ENCODE assay signal across 26 cellular contexts in the genomic region with DNA sequence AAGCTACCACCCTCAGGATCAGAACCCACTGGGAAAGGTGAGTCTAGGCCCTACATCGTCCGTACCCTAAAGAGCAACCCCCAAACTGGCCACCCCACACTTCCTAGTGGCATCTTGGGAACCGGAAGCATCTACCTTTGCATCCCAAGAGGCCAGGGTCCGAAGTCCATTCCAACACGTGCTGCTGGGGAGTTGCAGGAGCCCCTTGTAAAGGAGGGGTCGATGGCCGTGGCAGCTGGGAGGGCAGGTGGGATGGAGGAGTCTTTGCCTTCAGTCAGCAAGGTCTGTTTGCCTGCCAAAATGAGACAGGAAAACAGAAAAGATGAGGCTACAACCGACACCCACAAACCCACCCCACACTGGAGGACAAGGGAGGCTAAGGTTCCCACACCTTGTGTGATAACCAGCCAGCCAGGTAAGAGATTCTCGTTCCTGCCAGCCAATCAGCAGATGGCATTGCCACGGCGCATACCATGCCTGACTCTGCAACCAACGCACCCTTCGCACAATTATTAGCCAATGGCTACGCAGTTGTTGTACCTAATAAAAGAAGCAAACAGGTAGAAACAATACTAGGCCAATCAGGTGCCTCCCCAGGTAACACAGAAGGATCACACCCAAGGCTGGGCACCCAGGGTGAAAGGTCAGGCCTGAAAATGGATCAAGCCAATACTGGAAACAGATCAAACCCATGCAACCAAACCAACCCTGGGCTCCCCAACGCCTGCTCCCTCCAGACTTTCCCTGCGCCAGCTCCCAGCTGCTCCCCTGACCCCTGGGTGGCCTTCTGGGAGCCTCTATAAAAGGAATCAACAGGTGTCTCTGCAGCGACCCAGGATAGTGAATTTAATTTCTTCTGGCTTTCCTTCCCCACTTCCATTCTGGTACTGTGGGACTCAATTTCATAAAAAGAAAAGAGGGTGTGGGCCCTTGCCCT. TPM values are rescaled to one million over a fixed set of nuclear protein-coding genes. Genes with fewer than 3 reads are reported as not detected.
DNase-seq lines count a peak whose midpoint lies in the region; ATAC-seq and TF ChIP-seq lines count a peak whose summit lies in the region.
"Had no signal": no experiment of that assay in that cellular context is flagged by ENCODE, and none has a peak within 500 bp of the region (broad histone marks: within the 10 kb centered on the region; RNA-seq: fewer than 3 reads in every experiment).

No MANE protein-coding gene starts in this region.

- no peaks in the 10 kb centered on the region for H3K36me3 ChIP-seq in breast epithelium
- no peaks in the 10 kb centered on the region for H3K36me3 ChIP-seq in mammary epithelial cell (ENCODE audit: insufficient read depth, low read length)
- H3K36me3 ChIP-seq in SJCRH30 = no peaks in the 10 kb centered on the region
- peaks cover 0 to 4% of the 10 kb centered on the region in 2 donors for H3K36me3 ChIP-seq in mucosa of rectum (ENCODE audit: control insufficient read depth in 2 of 2, insufficient read depth in 2 of 2, low read length in 2 of 2)
- no peaks in the 10 kb centered on the region for H3K36me3 ChIP-seq in subcutaneous abdominal adipose tissue (ENCODE audit: control insufficient read depth in 5 of 5, insufficient read depth in 5 of 5, low read length in 5 of 5)
- H3K36me3 ChIP-seq: tibial nerve had no signal

- dilution Hi-C loops in mammary epithelial cell (cut with HindIII; ENCODE audit: low sequenced_read_pairs) = no loop called here

- ATAC-seq in HG02938 (IDR thresholded peaks at IDR 0.05; ENCODE audit: unreplicated experiment) = no peak
- ATAC-seq: activated T-cell treated with anti-CD3 and anti-CD28 coated beads, Interleukin-2, amount 50 U/mL, for 72 hours; CD8-positive, alpha-beta T cell; GM23338; natural killer cell; stimulated activated naive CD8-positive, alpha-beta T cell treated with anti-CD3 and anti-CD28 coated beads, Interleukin-15, Interleukin-2, amounts not matched to agents 100 U/mL and 50 U/mL, for 24 hours had no signal

- H4K20me1 ChIP-seq in mammary epithelial cell (ENCODE audit: insufficient read depth, low read length) = no peaks in the 10 kb centered on the region

- H3K9ac ChIP-seq in mammary epithelial cell (ENCODE audit: insufficient read depth, low read length) = no peak overlapping the region
- peak overlapping the region; percentile 44 to 79 for H3K9ac ChIP-seq in mucosa of rectum (ENCODE audit: low read depth in 1 of 2, low read length in 2 of 2)
- no peak overlapping the region for H3K9ac ChIP-seq in subcutaneous abdominal adipose tissue (ENCODE audit: low read length in 5 of 5)

- no peak for TF ChIP-seq CTCF in breast epithelium (IDR thresholded peaks at IDR 0.05)
- TF ChIP-seq CTCF in mammary epithelial cell (conservative IDR thresholded peaks at IDR 0.05 in 1 of 2, IDR thresholded peaks at IDR 0.05 in 1 of 2; ENCODE audit: extremely low read depth in 1 of 2, insufficient read depth in 1 of 2, low read depth in 1 of 2, low read length in 2 of 2) = no peak

- no peak overlapping the region for H3K4me2 ChIP-seq in mammary epithelial cell (ENCODE audit: insufficient read depth, low read depth, low read length)
- H3K4me2 ChIP-seq: GM23338 had no signal

- no peak for DNase-seq in breast epithelium (ENCODE audit: low spot score in 2 of 2)
- DNase-seq in mammary epithelial cell = no peak
- peak; percentile 54 to 72 for DNase-seq in SJCRH30
- no peak for DNase-seq in ACHN
- DNase-seq in NCI-H226 = no peak
- DNase-seq: activated CD4-positive, alpha-beta T cell treated with anti-CD3 and anti-CD28 coated beads, Interleukin-2, amount 10 ng/mL, durations not matched to agents 24 days and 14 days; activated naive CD4-positive, alpha-beta T cell treated with anti-CD3 and anti-CD28 coated beads for 36 hours; activated T-cell treated with anti-CD3 and anti-CD28 coated beads, Interleukin-2, amount 50 U/mL, for 72 hours; amniotic stem cell; CD8-positive, alpha-beta T cell; foreskin melanocyte; GDM1; KBM-7; natural killer cell; NCI-H1436 treated with DMSO at 0.1 percent for 48 hours; NK-92 treated with Interleukin-12 subunit alpha and Interleukin-12 subunit beta, amount 100 ng/mL, for 24 hours; stimulated activated CD4-positive, alpha-beta T cell treated with anti-CD3 and anti-CD28 coated beads, Interleukin-15, amount 100 ng/mL, for 24 hours; stimulated activated naive CD8-positive, alpha-beta T cell treated with anti-CD3 and anti-CD28 coated beads, Interleukin-15, Interleukin-2, amounts not matched to agents 100 U/mL and 50 U/mL, for 24 hours had no signal

- H3K9me3 ChIP-seq in breast epithelium (no peaks in the 10 kb centered on the region), mammary epithelial cell (replicated peaks; ENCODE audit: insufficient read depth, low read length) (no peaks in the 10 kb centered on the region), SJCRH30 (replicated peaks) (no peaks in the 10 kb centered on the region), mucosa of rectum (ENCODE audit: control insufficient read depth in 2 of 2, low read length in 2 of 2) (no peaks in the 10 kb centered on the region), subcutaneous abdominal adipose tissue (ENCODE audit: control insufficient read depth in 5 of 5, low read length in 5 of 5) (no peaks in the 10 kb centered on the region)
- H3K9me3 ChIP-seq: esophagus muscularis mucosa, tibial nerve had no signal

- no peak overlapping the region for H2AFZ ChIP-seq in mammary epithelial cell (ENCODE audit: low read depth, low read length)
- H2AFZ ChIP-seq: GM23338 had no signal

- H3K27ac ChIP-seq in breast epithelium (peak overlapping the region; percentile 77), mammary epithelial cell (ENCODE audit: insufficient read depth, low read depth, low read length) (no peak overlapping the region), SJCRH30 (no peak overlapping the region), mucosa of rectum (ENCODE audit: low read depth in 2 of 2, low read length in 2 of 2) (peak overlapping the region; percentile 94 to 95), subcutaneous abdominal adipose tissue (ENCODE audit: low read depth, low read length) (peak overlapping the region; percentile 38)
- H3K27ac ChIP-seq: 22Rv1, SK-N-MC had no signal

- H3K27me3 ChIP-seq in breast epithelium = no peaks in the 10 kb centered on the region
- H3K27me3 ChIP-seq in mammary epithelial cell (ENCODE audit: insufficient read depth, low read length) = no peaks in the 10 kb centered on the region
- H3K27me3 ChIP-seq in SJCRH30 = no peaks in the 10 kb centered on the region
- H3K27me3 ChIP-seq in mucosa of rectum (ENCODE audit: control insufficient read depth in 2 of 2, insufficient read depth in 2 of 2, low read length in 2 of 2) = peaks cover 0 to 3% of the 10 kb centered on the region in 2 donors
- peaks cover 3 to 12% (median 4%) of the 10 kb centered on the region in 5 donors for H3K27me3 ChIP-seq in subcutaneous abdominal adipose tissue (ENCODE audit: control insufficient read depth in 5 of 5, insufficient read depth in 4 of 5, low read length in 5 of 5)
- H3K27me3 ChIP-seq: esophagus muscularis mucosa, tibial nerve had no signal

- in situ Hi-C loops in mammary epithelial cell (cut with MboI; ENCODE audit: low sequenced_read_pairs in 2 of 2) = no loop called here
- in situ Hi-C loops in ACHN (cut with HindIII; ENCODE audit: low pct_ligation_motif_present, low pct_unique_long_range_greater_than_20kb, low sequenced_read_pairs) = no loop called here

- CTCF ChIA-PET in mammary epithelial cell (lab: Charles Lee; ENCODE audit: low non-redundant PET) = no interaction called here

- no peak for TF ChIP-seq POLR2A in breast epithelium (IDR thresholded peaks at IDR 0.05)

- no peaks in the 10 kb centered on the region for H3K79me2 ChIP-seq in mammary epithelial cell (ENCODE audit: insufficient read depth, low read length)

- no peak overlapping the region for H3K4me3 ChIP-seq in breast epithelium
- no peak overlapping the region for H3K4me3 ChIP-seq in mammary epithelial cell (replicated peaks in 1 of 3; ENCODE audit: insufficient read depth in 1 of 3, low read depth in 2 of 3, low read length in 3 of 3)
- H3K4me3 ChIP-seq in SJCRH30 = no peak overlapping the region
- peak overlapping the region; percentile 26 to 43 for H3K4me3 ChIP-seq in mucosa of rectum (ENCODE audit: low read length in 2 of 2)
- H3K4me3 ChIP-seq in subcutaneous abdominal adipose tissue (ENCODE audit: low read depth in 1 of 5, low read length in 5 of 5) = peak overlapping the region in 1 of 5 donors; percentile 32
- H3K4me3 ChIP-seq: GM23338, SK-N-MC, tibial nerve had no signal

- BruUV-seq in mammary epithelial cell (replicated peaks; lab: Mats Ljungman, UMichigan) = no TSS peak

- intact Hi-C loops in breast epithelium (cut with DNase I; ENCODE audit: low total_unique reads) (no loop called here), mammary epithelial cell (cut with micrococcal nuclease) (no loop called here)

- H3K4me1 ChIP-seq in breast epithelium (peaks cover 0 to 15% of the 10 kb centered on the region in 2 donors), mammary epithelial cell (ENCODE audit: insufficient read depth, low read length) (peaks cover 11% of the 10 kb centered on the region), SJCRH30 (peaks cover 6% of the 10 kb centered on the region; the same call in 1 of the 2 replicates), mucosa of rectum (ENCODE audit: control insufficient read depth in 2 of 2, insufficient read depth in 2 of 2, low read length in 2 of 2) (peaks cover 71 to 87% of the 10 kb centered on the region in 2 donors), subcutaneous abdominal adipose tissue (ENCODE audit: control insufficient read depth in 5 of 5, insufficient read depth in 5 of 5, low read length in 5 of 5) (peaks cover 0 to 84% (median 43%) of the 10 kb centered on the region in 5 donors)

- 96% methylated on average over 17 of the region's 17 CpGs for WGBS in mammary epithelial cell (ENCODE audit: low coverage, missing lambda C conversion rate)

RNA-seq across cellular contexts. Expression of a gene that starts 35.6 kb away (rescaled TPM):
- 10 to 100 TPM in 2 of 3 donors, 1 to 10 TPM in 1; 1.1 to 39.1 (median 32.4) TPM for total RNA-seq in breast epithelium
- 10 to 100 TPM; 13.0 to 14.1 TPM for total RNA-seq in mammary epithelial cell
- 4.3 TPM for polyA plus RNA-seq in mammary epithelial cell
- 4.5 TPM for polyA minus RNA-seq in mammary epithelial cell
- 2.3 and 2.4 TPM in 2 replicates for total RNA-seq in SJCRH30 (2014; rRNA removed; shearing (Covaris generic))

Comparison
In these comparisons a context has a peak if more than half of its experiments do, and no peak if none do; other contexts are left out.
1. H3K27ac ChIP-seq: peak in breast epithelium (2 of 2), mucosa of rectum (2 of 2) and subcutaneous abdominal adipose tissue (single experiment); none in mammary epithelial cell (single experiment) and SJCRH30 (single experiment).
2. DNase-seq: peak in SJCRH30 (2 of 2); none in breast epithelium (0 of 2), mammary epithelial cell (single experiment), ACHN (single experiment) and NCI-H226 (single experiment).
3. H3K4me3 ChIP-seq: peak in mucosa of rectum (2 of 2); none in breast epithelium (0 of 3), mammary epithelial cell (0 of 3) and SJCRH30 (single experiment).
4. H3K9ac ChIP-seq: peak in mucosa of rectum (2 of 2); none in mammary epithelial cell (single experiment) and subcutaneous abdominal adipose tissue (0 of 5).